ENCODE assay signal across 8 cellular contexts in the genomic region with DNA sequence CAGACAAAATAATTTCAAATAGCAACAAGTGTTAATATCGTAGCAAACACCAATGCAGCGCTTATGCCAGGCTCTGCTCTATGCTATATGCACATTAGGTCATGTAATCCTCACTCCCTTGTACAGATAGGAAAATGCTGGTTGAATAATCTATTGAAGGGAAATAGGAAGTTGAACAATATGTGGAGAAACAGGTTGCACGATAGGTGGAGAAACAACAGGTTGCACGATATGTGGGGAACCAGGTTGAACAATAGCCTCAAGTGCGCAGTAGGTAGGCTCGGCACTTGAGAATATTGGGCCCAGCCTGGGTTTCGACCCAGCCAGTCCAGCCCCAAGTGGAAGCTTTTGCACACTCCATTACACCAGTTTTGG.
DNase-seq lines count a peak whose midpoint lies in the region; ATAC-seq, FAIRE-seq and TF ChIP-seq lines count a peak whose summit lies in the region.

No MANE protein-coding gene starts in this region.

- peak overlapping the region; percentile 70 for H3K9ac ChIP-seq in endothelial cell of umbilical vein (replicated peaks; ENCODE audit: extremely low read depth, insufficient read depth, low read length)
- H3K9ac ChIP-seq in parathyroid adenoma = no peak overlapping the region

- FAIRE-seq in endothelial cell of umbilical vein (lab: Jason Lieb, UNC) = peak; percentile 54

- no peaks in the 10 kb centered on the region for H3K27me3 ChIP-seq in Caco-2 (replicated peaks; ENCODE audit: control insufficient read depth, insufficient read depth, low read length)
- H3K27me3 ChIP-seq in PC-9 (ENCODE audit: insufficient read depth, low read depth) = no peaks in the 10 kb centered on the region
- H3K27me3 ChIP-seq in endothelial cell of umbilical vein (ENCODE audit: control insufficient read depth in 2 of 2, insufficient read depth in 2 of 2, low read length in 2 of 2) = peaks cover 0 to 5% of the 10 kb centered on the region in 2 experiments
- H3K27me3 ChIP-seq in parathyroid adenoma (ENCODE audit: control insufficient read depth, insufficient read depth, low read length) = no peaks in the 10 kb centered on the region
- H3K27me3 ChIP-seq in prostate gland (replicated peaks; ENCODE audit: insufficient read depth) = no peaks in the 10 kb centered on the region

- peak overlapping the region; percentile 74 for H3K4me3 Mint-ChIP-seq in Caco-2 (ENCODE audit: unreplicated experiment)

- H3K9me1 ChIP-seq in endothelial cell of umbilical vein (replicated peaks; ENCODE audit: control insufficient read depth, extremely low read depth, insufficient read depth, low read length) = no peaks in the 10 kb centered on the region

- BruUV-seq in Caco-2 (replicated peaks; lab: Mats Ljungman, UMichigan) (no TSS peak), PC-9 (replicated peaks; lab: Mats Ljungman, UMichigan) (no TSS peak), endothelial cell of umbilical vein (replicated peaks; lab: Mats Ljungman, UMichigan) (no TSS peak)

- intact Hi-C loops in Caco-2 (cut with micrococcal nuclease; ENCODE audit: unreplicated experiment) (loop anchor here (5.0 kb wide), 2 partner anchors 68 to 153 kb away; no protein-coding TSS in a partner anchor), PC-9 (cut with micrococcal nuclease; ENCODE audit: unreplicated experiment) (loop anchor here (5.0 to 10.0 kb wide), 5 partner anchors 93 to 479 kb away; a partner anchor contains a TSS), endothelial cell of umbilical vein (cut with micrococcal nuclease) (loop anchor here (5.0 kb wide), 1 partner anchor 298 kb away; a partner anchor contains a TSS), prostate gland (cut with DNase I) (loop anchor here (10.0 kb wide), 1 partner anchor 141 kb away; no protein-coding TSS in a partner anchor), lower leg skin (cut with DNase I; ENCODE audit: low total_unique reads) (no loop called here)

- H3K9me3 Mint-ChIP-seq in Caco-2 (ENCODE audit: unreplicated experiment) = no peaks in the 10 kb centered on the region

- H4K20me1 ChIP-seq in PC-9 (ENCODE audit: insufficient read depth) (no peaks in the 10 kb centered on the region), endothelial cell of umbilical vein (replicated peaks; ENCODE audit: control insufficient read depth, extremely low read depth, insufficient read depth, low read length) (no peaks in the 10 kb centered on the region)

- ATAC-seq in GM19395 (IDR thresholded peaks at IDR 0.05; ENCODE audit: unreplicated experiment) = no peak

- no peak for TF ChIP-seq POLR2A in endothelial cell of umbilical vein (IDR thresholded peaks at IDR 0.05; ENCODE audit: low read depth, low read length)
- no peak for TF ChIP-seq POLR2A in prostate gland (IDR thresholded peaks at IDR 0.05)
- TF ChIP-seq POLR2A in lower leg skin (IDR thresholded peaks at IDR 0.05) = no peak

- H3K4me2 ChIP-seq in PC-9 = peak overlapping the region; percentile 68; the same call in 1 of the 2 replicates
- peak overlapping the region; percentile 88 for H3K4me2 ChIP-seq in endothelial cell of umbilical vein (ENCODE audit: insufficient read depth, low read length)
- peak overlapping the region; percentile 62 for H3K4me2 ChIP-seq in parathyroid adenoma (ENCODE audit: low read length)

- POLR2A ChIA-PET in Caco-2 (lab: Charles Lee) = no interaction called here
- POLR2A ChIA-PET in PC-9 (lab: Charles Lee; ENCODE audit: unreplicated experiment) = no interaction called here
- POLR2A ChIA-PET in endothelial cell of umbilical vein (lab: Charles Lee) = no interaction called here

- H2AFZ ChIP-seq in PC-9 (no peak overlapping the region), endothelial cell of umbilical vein (ENCODE audit: low read depth, low read length) (no peak overlapping the region), parathyroid adenoma (no peak overlapping the region)

- CTCF ChIA-PET in Caco-2 (lab: Charles Lee) = interaction anchor here (1.4 kb wide), 1 partner anchor 27 kb away, joined by 5 read pairs; no protein-coding TSS in a partner anchor
- CTCF ChIA-PET in PC-9 (lab: Charles Lee) = no interaction called here
- CTCF ChIA-PET in endothelial cell of umbilical vein (lab: Charles Lee) = interaction anchor here (0.7 to 4.8 kb wide), 7 partner anchors 8 to 96 kb away, joined by 3 to 48 read pairs (median 19); no protein-coding TSS in a partner anchor

- dilution Hi-C loops in endothelial cell of umbilical vein (cut with MboI; ENCODE audit: extremely low pct_ligation_motif_present, low sequenced_read_pairs) = no loop called here

- H3K4me3 ChIP-seq in Caco-2 (ENCODE audit: low read depth, low read length) (no peak overlapping the region; the same call in 1 of the 2 replicates), PC-9 (no peak overlapping the region), endothelial cell of umbilical vein (replicated peaks in 1 of 3; ENCODE audit: insufficient read depth in 1 of 3, low read depth in 1 of 3, low read length in 3 of 3) (peak overlapping the region in 1 of 3 experiments; percentile 56), parathyroid adenoma (ENCODE audit: low read depth, low read length) (no peak overlapping the region), prostate gland (no peak overlapping the region), lower leg skin (ENCODE audit: low read depth, poor library complexity, severe bottlenecking) (no peak overlapping the region)

- no peaks in the 10 kb centered on the region for H3K9me2 ChIP-seq in PC-9 (ENCODE audit: insufficient read depth)

- DNase-seq in Caco-2 (no peak), PC-9 (no peak), endothelial cell of umbilical vein (ENCODE audit: low read depth, low spot score) (no peak), prostate gland (ENCODE audit: low spot score) (no peak), lower leg skin (ENCODE audit: low spot score in 2 of 2) (no peak), KBM-7 (no peak)

- peaks cover 17% of the 10 kb centered on the region for H3K4me1 Mint-ChIP-seq in Caco-2 (ENCODE audit: low read depth, unreplicated experiment)

- H3K27ac Mint-ChIP-seq in Caco-2 (ENCODE audit: unreplicated experiment) = no peak overlapping the region

- 78% methylated on average over 7 of the region's 7 CpGs for WGBS in prostate gland
- 58 to 64% methylated on average over 7 of the region's 7 CpGs for WGBS in lower leg skin, 2 donors

- H3K9me3 ChIP-seq in Caco-2 (no peaks in the 10 kb centered on the region), PC-9 (ENCODE audit: insufficient read depth, low read depth) (no peaks in the 10 kb centered on the region), endothelial cell of umbilical vein (replicated peaks; ENCODE audit: control insufficient read depth, insufficient read depth, low read length) (no peaks in the 10 kb centered on the region), parathyroid adenoma (ENCODE audit: control insufficient read depth, low read length) (no peaks in the 10 kb centered on the region), prostate gland (no peaks in the 10 kb centered on the region)

- peaks cover 23% of the 10 kb centered on the region for H3K4me1 ChIP-seq in Caco-2
- peaks cover 26% of the 10 kb centered on the region for H3K4me1 ChIP-seq in PC-9 (replicated peaks; ENCODE audit: insufficient read depth)
- H3K4me1 ChIP-seq in endothelial cell of umbilical vein (ENCODE audit: control insufficient read depth, extremely low read depth, insufficient read depth, low read length) = peaks cover 16% of the 10 kb centered on the region
- no peaks in the 10 kb centered on the region for H3K4me1 ChIP-seq in parathyroid adenoma
- H3K4me1 ChIP-seq in prostate gland (replicated peaks) = no peaks in the 10 kb centered on the region

- H3K27me3 Mint-ChIP-seq in Caco-2 (ENCODE audit: insufficient read depth, unreplicated experiment) = no peaks in the 10 kb centered on the region

- TF ChIP-seq CTCF in Caco-2 (IDR thresholded peaks at IDR 0.05; ENCODE audit: insufficient read depth in 1 of 2, low read depth in 1 of 2, low read length in 1 of 2, severe bottlenecking in 1 of 2, unreplicated experiment in 1 of 2) (no peak), PC-9 (conservative IDR thresholded peaks at IDR 0.05) (no peak), endothelial cell of umbilical vein (IDR thresholded peaks at IDR 0.05; ENCODE audit: extremely low read depth in 1 of 2, insufficient read depth in 1 of 2, low read depth in 1 of 2, low read length in 2 of 2) (no peak), parathyroid adenoma (IDR thresholded peaks at IDR 0.05) (no peak), prostate gland (IDR thresholded peaks at IDR 0.05) (no peak), lower leg skin (IDR thresholded peaks at IDR 0.05) (no peak)

- H3K36me3 Mint-ChIP-seq in Caco-2 (ENCODE audit: insufficient read depth, unreplicated experiment) = no peaks in the 10 kb centered on the region

- H3K27ac ChIP-seq in PC-9 = no peak overlapping the region
- no peak overlapping the region for H3K27ac ChIP-seq in endothelial cell of umbilical vein (ENCODE audit: insufficient read depth, low read depth, low read length)
- no peak overlapping the region for H3K27ac ChIP-seq in parathyroid adenoma
- H3K27ac ChIP-seq in prostate gland = no peak overlapping the region

- H3K36me3 ChIP-seq in Caco-2 (ENCODE audit: control insufficient read depth, insufficient read depth, low read length) (no peaks in the 10 kb centered on the region), PC-9 (ENCODE audit: low read depth) (no peaks in the 10 kb centered on the region), endothelial cell of umbilical vein (ENCODE audit: control insufficient read depth in 2 of 2, extremely low read depth in 1 of 2, insufficient read depth in 2 of 2, low read length in 2 of 2) (no peaks in the 10 kb centered on the region), parathyroid adenoma (ENCODE audit: control insufficient read depth, insufficient read depth, low read length) (no peaks in the 10 kb centered on the region), prostate gland (no peaks in the 10 kb centered on the region)

- H3K79me2 ChIP-seq in PC-9 (ENCODE audit: low read depth) (no peaks in the 10 kb centered on the region), endothelial cell of umbilical vein (ENCODE audit: control insufficient read depth, insufficient read depth, low read length) (no peaks in the 10 kb centered on the region), parathyroid adenoma (no peaks in the 10 kb centered on the region)

- H3F3A ChIP-seq in PC-9 (ENCODE audit: insufficient read depth, low read depth) = peaks cover 6% of the 10 kb centered on the region; the same call in 1 of the 2 replicates

- in situ Hi-C loops in KBM-7 (cut with MboI; ENCODE audit: low pct_unique_long_range_greater_than_20kb, low sequenced_read_pairs) = no loop called here

TF ChIP-seq in endothelial cell of umbilical vein, 7 proteins besides CTCF, POLR2A, EP300 and RAD21 (continues in another document):
- TF ChIP-seq MYC (IDR thresholded peaks at IDR 0.05; ENCODE audit: low read depth, low read length) (no peak), POLR2AphosphoS5 (IDR thresholded peaks at IDR 0.05; ENCODE audit: insufficient read depth, low read depth, low read length) (no peak), EZH2 (IDR thresholded peaks at IDR 0.05; ENCODE audit: borderline replicate concordance, low read depth, low read length, severe bottlenecking) (no peak)
- TF ChIP-seq, protein P1, sequence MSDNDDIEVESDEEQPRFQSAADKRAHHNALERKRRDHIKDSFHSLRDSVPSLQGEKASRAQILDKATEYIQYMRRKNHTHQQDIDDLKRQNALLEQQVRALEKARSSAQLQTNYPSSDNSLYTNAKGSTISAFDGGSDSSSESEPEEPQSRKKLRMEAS (IDR thresholded peaks at IDR 0.05; ENCODE audit: insufficient read depth, insufficient read length) = no peak
